Comparison of ENCODE assay signal across 1 cellular context in genomic region chr10:110497438-110498086, GRCh38.
A peak's percentile ranks its signal among the peaks of the same experiment; 100 is the strongest.
TF ChIP-seq lines count a peak whose summit lies in the region.

TSS of gene DUSP5 (plus strand) at chr10:110497907. CDS start at chr10:110498122, 215 bp downstream.

TF ChIP-seq in K562, 482 proteins besides CTCF, POLR2A, EP300 and RAD21 (continued from another document and continues in another):
- TF ChIP-seq ZMIZ1 (IDR thresholded peaks at IDR 0.05; ENCODE audit: low read depth in 2 of 2, low read length in 2 of 2), result no peak
- no peak for TF ChIP-seq MED1 (CRISPR knock-in tag; IDR thresholded peaks at IDR 0.05; ENCODE audit: borderline replicate concordance)
- TF ChIP-seq ILK (tag; IDR thresholded peaks at IDR 0.05; ENCODE audit: borderline replicate concordance, low read depth), result no peak
- no peak for TF ChIP-seq RBM34 (IDR thresholded peaks at IDR 0.05; ENCODE audit: borderline replicate concordance, insufficient read depth, low read length)
- TF ChIP-seq ZNF143 (CRISPR knock-in tag; IDR thresholded peaks at IDR 0.05), result no peak
- TF ChIP-seq CHD1 (IDR thresholded peaks at IDR 0.05; ENCODE audit: low read length), result no peak
- TF ChIP-seq ZNF830 (CRISPR knock-in tag; IDR thresholded peaks at IDR 0.05), result no peak
- no peak for TF ChIP-seq SMAD1 (IDR thresholded peaks at IDR 0.05; ENCODE audit: low read depth, low read length, partially characterized antibody)
- TF ChIP-seq RUNX1 (IDR thresholded peaks at IDR 0.05; ENCODE audit: low read depth), result no peak
- no peak for TF ChIP-seq SMARCB1 (IDR thresholded peaks at IDR 0.05; ENCODE audit: insufficient read length, low read depth)
- TF ChIP-seq STAT5A (IDR thresholded peaks at IDR 0.05; ENCODE audit: borderline replicate concordance, low read length), result no peak
- no peak for TF ChIP-seq CTCFL (IDR thresholded peaks at IDR 0.05; ENCODE audit: borderline replicate concordance, insufficient read depth, low read depth, low read length, poor library complexity, severe bottlenecking)
- TF ChIP-seq HDAC3 (IDR thresholded peaks at IDR 0.05; ENCODE audit: borderline replicate concordance, partially characterized antibody), result no peak
- TF ChIP-seq POLR2B (IDR thresholded peaks at IDR 0.05; ENCODE audit: low read depth, partially characterized antibody), result peak; percentile 47
- TF ChIP-seq SMAD2 (IDR thresholded peaks at IDR 0.05; ENCODE audit: low read depth, low read length), result no peak
- TF ChIP-seq DNMT1 (IDR thresholded peaks at IDR 0.05), result no peak
- TF ChIP-seq SIRT6 (IDR thresholded peaks at IDR 0.05; ENCODE audit: low read depth, low read length), result no peak
- no peak for TF ChIP-seq NFYB (IDR thresholded peaks at IDR 0.05; ENCODE audit: extremely low read depth, insufficient read length)
- no peak for TF ChIP-seq ZNF436 (CRISPR knock-in tag; IDR thresholded peaks at IDR 0.05)
- peak; percentile 79; the same call in 1 of the 2 replicates for TF ChIP-seq AFF4 (CRISPR knock-in tag; IDR thresholded peaks at IDR 0.05)
- peak; percentile 26 for TF ChIP-seq KDM5B (IDR thresholded peaks at IDR 0.05; ENCODE audit: insufficient replicate concordance, low read depth, low read length)
- 0 out of 2 replicates have a peak, but pooled peaks have one; percentile 17 for TF ChIP-seq DEAF1 (CRISPR knock-in tag; IDR thresholded peaks at IDR 0.05)
- no peak for TF ChIP-seq NBN (IDR thresholded peaks at IDR 0.05; ENCODE audit: low read depth)
- no peak for TF ChIP-seq HMGN3 (IDR thresholded peaks at IDR 0.05; ENCODE audit: borderline replicate concordance, extremely low read depth, insufficient read length, low read depth, low read length)
- TF ChIP-seq RBM15 (IDR thresholded peaks at IDR 0.05; ENCODE audit: insufficient read depth, low read length), result no peak
- TF ChIP-seq TCF7 (IDR thresholded peaks at IDR 0.05; ENCODE audit: borderline replicate concordance), result no peak
- TF ChIP-seq ZFP36 (IDR thresholded peaks at IDR 0.05; ENCODE audit: low read depth, low read length, partially characterized antibody), result peak; percentile 90
- TF ChIP-seq TRIM25 (IDR thresholded peaks at IDR 0.05; ENCODE audit: borderline replicate concordance), result no peak
- TF ChIP-seq XRCC5 (IDR thresholded peaks at IDR 0.05; ENCODE audit: low read depth, low read length), result no peak
- no peak for TF ChIP-seq HNRNPL (IDR thresholded peaks at IDR 0.05; ENCODE audit: low read depth, low read length)
- no peak; the same call in 1 of the 2 replicates for TF ChIP-seq MTA3 (IDR thresholded peaks at IDR 0.05; ENCODE audit: borderline replicate concordance)
- no peak for TF ChIP-seq PPARD (CRISPR knock-in tag; IDR thresholded peaks at IDR 0.05)
- no peak for TF ChIP-seq MAFF (IDR thresholded peaks at IDR 0.05; ENCODE audit: low read length)
- no peak for TF ChIP-seq HDAC8 (tag; IDR thresholded peaks at IDR 0.05)
- TF ChIP-seq CHCHD3 (CRISPR knock-in tag; IDR thresholded peaks at IDR 0.05), result no peak
- no peak for TF ChIP-seq ZBTB12 (CRISPR knock-in tag; IDR thresholded peaks at IDR 0.05)
- no peak for TF ChIP-seq ZFPM2 (CRISPR knock-in tag; IDR thresholded peaks at IDR 0.05)
- TF ChIP-seq CEBPB (tag; IDR thresholded peaks at IDR 0.05), result no peak
- no peak for TF ChIP-seq CREB3L1 (IDR thresholded peaks at IDR 0.05; ENCODE audit: borderline replicate concordance, low read depth)
- no peak for TF ChIP-seq ZBED1 (IDR thresholded peaks at IDR 0.05)
- no peak for TF ChIP-seq SMARCA4 (IDR thresholded peaks at IDR 0.05)
- TF ChIP-seq TCF15 (CRISPR knock-in tag; IDR thresholded peaks at IDR 0.05), result no peak
- no peak for TF ChIP-seq ZHX1 (conservative IDR thresholded peaks at IDR 0.05; ENCODE audit: low read length)
- TF ChIP-seq VEZF1 (CRISPR knock-in tag; IDR thresholded peaks at IDR 0.05), result peak; percentile 94
